21 cellular contexts compared by ENCODE assay signal in the genomic region with DNA sequence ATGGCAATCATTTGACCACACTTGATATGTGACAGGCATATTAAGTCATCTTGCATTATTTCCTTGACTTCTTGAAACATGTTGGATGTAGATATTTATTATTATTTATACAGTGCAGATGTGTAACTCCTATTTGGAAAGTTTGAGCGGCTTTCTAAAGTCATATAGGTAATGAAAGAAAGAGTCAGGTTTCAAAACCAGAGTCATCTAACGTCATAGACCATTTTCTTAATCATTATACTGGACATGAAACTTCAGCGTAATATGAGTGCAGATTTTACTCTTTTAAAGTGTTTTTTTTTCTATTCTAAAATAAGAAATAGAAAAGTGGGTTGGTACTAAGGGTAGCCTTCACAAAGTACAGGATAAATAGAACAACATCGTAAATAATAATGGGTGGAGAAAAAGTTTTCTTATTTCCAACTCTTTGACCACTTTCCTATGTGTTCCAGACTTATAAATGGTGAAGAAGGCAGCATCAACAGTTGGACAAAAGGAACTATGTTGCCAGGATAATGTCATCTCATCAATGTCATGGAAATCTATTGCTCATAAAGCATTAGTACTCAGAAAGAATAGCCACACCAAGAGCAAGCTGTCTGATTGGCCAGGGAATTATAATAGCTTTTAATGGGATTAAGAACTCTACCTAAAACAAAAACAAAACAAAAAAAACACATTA.
DNase-seq lines count a peak whose midpoint lies in the region; ATAC-seq and TF ChIP-seq lines count a peak whose summit lies in the region.
"Had no signal": no experiment of that assay in that cellular context is flagged by ENCODE, and none has a peak within 500 bp of the region (broad histone marks: within the 10 kb centered on the region; RNA-seq: fewer than 3 reads in every experiment).

No MANE protein-coding gene starts in this region.

- TF ChIP-seq CTCF in left ventricle myocardium inferior (IDR thresholded peaks at IDR 0.05; ENCODE audit: borderline replicate concordance): no peak

- H3K36me3 ChIP-seq in left ventricle myocardium inferior: no peaks in the 10 kb centered on the region
- H3K36me3 ChIP-seq: BE2C, heart left ventricle, thoracic aorta had no signal

- intact Hi-C loops in left ventricle myocardium inferior (cut with micrococcal nuclease): no loop called here

- H3K4me1 ChIP-seq in left ventricle myocardium inferior: no peaks in the 10 kb centered on the region
- H3K4me1 ChIP-seq: BE2C, heart left ventricle had no signal

- H3K27me3 ChIP-seq in left ventricle myocardium inferior (ENCODE audit: low read depth): no peaks in the 10 kb centered on the region
- H3K27me3 ChIP-seq: BE2C, heart left ventricle had no signal

- DNase-seq in cerebellum (ENCODE audit: low spot score) (no peak), left ventricle myocardium inferior (no peak), hepatic stellate cell (ENCODE audit: low spot score) (no peak)
- DNase-seq in activated CD4-positive, alpha-beta T cell treated with anti-CD3 and anti-CD28 coated beads, Interleukin-2, amount 50 U/mL, for 4 hours: no peak
- DNase-seq: activated gamma-delta T cell; BE2C; cerebellar nuclear complex; heart left ventricle; KBM-7; naive thymus-derived CD4-positive, alpha-beta T cell; NCI-H1105; NCI-H69; PC-9; posterior cingulate gyrus; T1000 had no signal

- ATAC-seq in GM18907 (IDR thresholded peaks at IDR 0.05; ENCODE audit: unreplicated experiment) (peak; percentile 82), HG02571 (IDR thresholded peaks at IDR 0.05; ENCODE audit: unreplicated experiment) (peak; percentile 41), HG03378 (IDR thresholded peaks at IDR 0.05; ENCODE audit: unreplicated experiment) (peak; percentile 73)
- ATAC-seq: activated CD4-positive, CD25-positive, alpha-beta regulatory T cell treated with anti-CD3 and anti-CD28 coated beads, Interleukin-2, amount 50 U/mL, for 24 hours; heart left ventricle; naive thymus-derived CD4-positive, alpha-beta T cell had no signal

- H3K9me3 ChIP-seq in left ventricle myocardium inferior (replicated peaks): no peaks in the 10 kb centered on the region
- H3K9me3 ChIP-seq: BE2C, heart left ventricle, thoracic aorta had no signal

- H3K27ac ChIP-seq in left ventricle myocardium inferior (replicated peaks): no peak overlapping the region
- H3K27ac ChIP-seq: heart left ventricle, PC-9, skin epidermis, thoracic aorta had no signal

- H3K4me3 ChIP-seq in left ventricle myocardium inferior: no peak overlapping the region
- H3K4me3 ChIP-seq: heart left ventricle, PC-9, skin epidermis, thoracic aorta had no signal
